Comparison of ENCODE assay signal across 13 cellular contexts in genomic region chr6:64589961-64590360, GRCh38.
DNase-seq lines count a peak whose midpoint lies in the region; TF ChIP-seq lines count a peak whose summit lies in the region.
"Had no signal": no experiment of that assay in that cellular context is flagged by ENCODE, and none has a peak within 500 bp of the region (broad histone marks: within the 10 kb centered on the region; RNA-seq: fewer than 3 reads in every experiment).

No MANE protein-coding gene starts in this region.

- H3K4me2 ChIP-seq in KMS-11 (peak overlapping the region; percentile 69), OCI-LY3 (ENCODE audit: low read length) (peak overlapping the region; percentile 11)

- intact Hi-C loops in vagina (cut with DNase I) = no loop called here

- H3K27me3 ChIP-seq in KMS-11 (ENCODE audit: insufficient read depth, low read depth) = no peaks in the 10 kb centered on the region
- no peaks in the 10 kb centered on the region for H3K27me3 ChIP-seq in OCI-LY3 (ENCODE audit: low read depth, low read length)
- H3K27me3 ChIP-seq in CD8-positive, alpha-beta memory T cell (ENCODE audit: insufficient read depth, low read length, poor library complexity, severe bottlenecking) = no peaks in the 10 kb centered on the region
- no peaks in the 10 kb centered on the region for H3K27me3 ChIP-seq in vagina
- H3K27me3 ChIP-seq: BE2C had no signal

- H3K9me3 ChIP-seq in OCI-LY3 (ENCODE audit: insufficient read depth, low read length) = no peaks in the 10 kb centered on the region
- H3K9me3 ChIP-seq in CD8-positive, alpha-beta memory T cell (ENCODE audit: low read length) = no peaks in the 10 kb centered on the region
- H3K9me3 ChIP-seq in vagina = no peaks in the 10 kb centered on the region
- H3K9me3 ChIP-seq: BE2C, HAP-1 had no signal

- no peaks in the 10 kb centered on the region for H3K4me1 Mint-ChIP-seq in CD8-positive, alpha-beta memory T cell
- H3K4me1 Mint-ChIP-seq: CD4-positive, CD25-positive, alpha-beta regulatory T cell had no signal

- CTCF ChIA-PET in CD8-positive, alpha-beta memory T cell (lab: Charles Lee) = no interaction called here

- H3K9ac ChIP-seq in KMS-11 (peak overlapping the region; percentile 60), OCI-LY3 (ENCODE audit: low read length) (no peak overlapping the region)
- H3K9ac ChIP-seq: GM23248 had no signal

- peaks cover 0 to 17% (median 7%) of the 10 kb centered on the region in 5 donors for H3K9me3 Mint-ChIP-seq in CD8-positive, alpha-beta memory T cell

- no peak overlapping the region for H3K4me3 Mint-ChIP-seq in CD8-positive, alpha-beta memory T cell
- H3K4me3 Mint-ChIP-seq: CD4-positive, CD25-positive, alpha-beta regulatory T cell had no signal

- H3K27ac Mint-ChIP-seq in CD8-positive, alpha-beta memory T cell = no peak overlapping the region

- H3K27ac ChIP-seq in KMS-11 (peak overlapping the region; percentile 95), OCI-LY3 (ENCODE audit: low read length) (no peak overlapping the region), vagina (no peak overlapping the region)
- no peak overlapping the region for H3K27ac ChIP-seq in CD8-positive, alpha-beta memory T cell (ENCODE audit: low read depth, low read length)
- H3K27ac ChIP-seq: GM23248 had no signal

- POLR2A ChIA-PET in CD8-positive, alpha-beta memory T cell (lab: Charles Lee) = no interaction called here

- DNase-seq in NCI-H345 (lab: John Stamatoyannopoulos, UW) (peak; percentile 46), NCI-H1694 (lab: John Stamatoyannopoulos, UW) (no peak), vagina (ENCODE audit: extremely low spot score in 2 of 2) (no peak)
- no peak for DNase-seq in CD8-positive, alpha-beta memory T cell
- DNase-seq: ACHN; BE2C; C1 segment of cervical spinal cord; CD4-positive, CD25-positive, alpha-beta regulatory T cell; DMS79 treated with DMSO at 0.1 percent for 48 hours; GM23248 had no signal

- no peaks in the 10 kb centered on the region for H3K79me2 ChIP-seq in KMS-11 (ENCODE audit: insufficient read depth, low read depth)
- H3K79me2 ChIP-seq in OCI-LY3 (ENCODE audit: low read length) = no peaks in the 10 kb centered on the region

- no peaks in the 10 kb centered on the region for H3K36me3 Mint-ChIP-seq in CD8-positive, alpha-beta memory T cell
- H3K36me3 Mint-ChIP-seq: CD4-positive, CD25-positive, alpha-beta regulatory T cell had no signal

- H3K4me1 ChIP-seq in KMS-11 (ENCODE audit: low read depth, poor library complexity, severe bottlenecking) = peaks cover 38% of the 10 kb centered on the region
- H3K4me1 ChIP-seq in OCI-LY3 (ENCODE audit: low read length) = peaks cover 7% of the 10 kb centered on the region; the same call in 1 of the 2 replicates
- no peaks in the 10 kb centered on the region for H3K4me1 ChIP-seq in CD8-positive, alpha-beta memory T cell (ENCODE audit: insufficient read depth, low read length)
- no peaks in the 10 kb centered on the region for H3K4me1 ChIP-seq in vagina
- H3K4me1 ChIP-seq: BE2C, HAP-1 had no signal

- no peak overlapping the region for H3K4me3 ChIP-seq in KMS-11 (IDR thresholded peaks at IDR 0.05; ENCODE audit: insufficient read depth, low read depth, low read length)
- H3K4me3 ChIP-seq in OCI-LY3 (ENCODE audit: low read length) = no peak overlapping the region
- no peak overlapping the region for H3K4me3 ChIP-seq in CD8-positive, alpha-beta memory T cell (ENCODE audit: low read length)
- no peak overlapping the region for H3K4me3 ChIP-seq in vagina
- H3K4me3 ChIP-seq: GM23248, HAP-1 had no signal

- TF ChIP-seq POLR2A in vagina (IDR thresholded peaks at IDR 0.05) = no peak

- TF ChIP-seq CTCF in KMS-11 (conservative IDR thresholded peaks at IDR 0.05; ENCODE audit: low read depth, low read length) (no peak), OCI-LY3 (IDR thresholded peaks at IDR 0.05; ENCODE audit: low read depth, low read length) (no peak), vagina (IDR thresholded peaks at IDR 0.05) (no peak)

- H3K36me3 ChIP-seq in KMS-11 (ENCODE audit: insufficient read depth) (no peaks in the 10 kb centered on the region), OCI-LY3 (replicated peaks; ENCODE audit: low read depth, low read length) (no peaks in the 10 kb centered on the region), vagina (no peaks in the 10 kb centered on the region)
- no peaks in the 10 kb centered on the region for H3K36me3 ChIP-seq in CD8-positive, alpha-beta memory T cell (ENCODE audit: insufficient read depth, low read length)
- H3K36me3 ChIP-seq: BE2C, HAP-1 had no signal

- no peaks in the 10 kb centered on the region for H3K27me3 Mint-ChIP-seq in CD8-positive, alpha-beta memory T cell
- H3K27me3 Mint-ChIP-seq: CD4-positive, CD25-positive, alpha-beta regulatory T cell had no signal

- H2AFZ ChIP-seq in KMS-11 (ENCODE audit: low read depth) = peak overlapping the region; percentile 68
- H2AFZ ChIP-seq in OCI-LY3 (ENCODE audit: low read depth, low read length) = peak overlapping the region; percentile 28; the same call in 1 of the 2 replicates
- H2AFZ ChIP-seq: GM23248 had no signal

- no peaks in the 10 kb centered on the region for H4K20me1 ChIP-seq in KMS-11 (ENCODE audit: insufficient read depth)
- no peaks in the 10 kb centered on the region for H4K20me1 ChIP-seq in OCI-LY3 (ENCODE audit: insufficient read depth, low read length)
